In the genomic region with DNA sequence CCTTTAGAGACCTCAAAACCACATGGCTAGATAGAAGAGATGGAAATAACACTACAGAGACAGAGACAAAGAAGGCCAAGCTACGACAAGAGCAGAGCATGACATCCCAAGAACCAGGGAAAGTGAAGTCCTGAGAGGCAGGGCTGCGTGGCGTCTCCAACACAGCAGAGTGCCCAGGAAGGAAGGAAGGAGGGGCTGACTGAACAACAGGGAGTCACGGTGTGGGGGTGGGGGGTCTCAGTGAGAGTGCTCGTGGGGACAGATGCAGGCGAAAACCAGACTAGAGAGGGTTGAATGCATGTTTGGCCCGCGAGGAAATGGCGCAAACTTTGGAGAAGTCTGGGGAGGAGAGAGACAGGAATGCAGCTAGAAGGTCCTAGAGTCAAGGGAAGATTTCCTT, we compare ENCODE assay signal across 18 cellular contexts. TPM values are rescaled to one million over a fixed set of nuclear protein-coding genes. Genes with fewer than 3 reads are reported as not detected.
A peak's percentile ranks its signal among the peaks of the same experiment; 100 is the strongest.
DNase-seq lines count a peak whose midpoint lies in the region; ATAC-seq, FAIRE-seq and TF ChIP-seq lines count a peak whose summit lies in the region.
"Had no signal": no experiment of that assay in that cellular context is flagged by ENCODE, and none has a peak within 500 bp of the region (broad histone marks: within the 10 kb centered on the region; RNA-seq: fewer than 3 reads in every experiment).

No MANE protein-coding gene starts in this region.

- H3K27ac Mint-ChIP-seq in endodermal cell (no peak overlapping the region), neural crest cell (ENCODE audit: unreplicated experiment) (peak overlapping the region; percentile 36)
- H3K27ac Mint-ChIP-seq: CD4-positive, CD25-positive, alpha-beta regulatory T cell; CD8-positive, alpha-beta T cell; GM23338; H9 had no signal

- no peak for TF ChIP-seq CTCF in DND-41 (IDR thresholded peaks at IDR 0.05; ENCODE audit: borderline replicate concordance, extremely low read depth, low read length, poor library complexity, severe bottlenecking)
- TF ChIP-seq CTCF in endodermal cell (conservative IDR thresholded peaks at IDR 0.05) = no peak
- no peak for TF ChIP-seq CTCF in neural crest cell (conservative IDR thresholded peaks at IDR 0.05)

- peaks cover 22% of the 10 kb centered on the region for H3K9me3 Mint-ChIP-seq in endodermal cell
- H3K9me3 Mint-ChIP-seq in neural crest cell = peaks cover 14% of the 10 kb centered on the region

- H3K9me3 ChIP-seq in DND-41 (ENCODE audit: insufficient read depth, low read length, severe bottlenecking) (peaks cover 16% of the 10 kb centered on the region), endodermal cell (ENCODE audit: control insufficient read depth, low read length) (no peaks in the 10 kb centered on the region)
- H3K9me3 ChIP-seq: Caco-2 had no signal

- no peak for TF ChIP-seq POLR2A in GM12892 (IDR thresholded peaks at IDR 0.05; ENCODE audit: low read depth, low read length)

- H3K4me1 Mint-ChIP-seq in endodermal cell (no peaks in the 10 kb centered on the region), neural crest cell (no peaks in the 10 kb centered on the region)
- H3K4me1 Mint-ChIP-seq: GM23338, H9 had no signal

- H3K9ac ChIP-seq in DND-41 (ENCODE audit: low read depth, low read length) (no peak overlapping the region), endodermal cell (ENCODE audit: extremely low read depth, low read length, poor library complexity, severe bottlenecking) (no peak overlapping the region)

- no peak overlapping the region for H3K4me2 ChIP-seq in DND-41 (ENCODE audit: insufficient read depth, low read length)
- H3K4me2 ChIP-seq: GM23338 had no signal

- H3K27me3 Mint-ChIP-seq in endodermal cell (ENCODE audit: insufficient read depth) (no peaks in the 10 kb centered on the region), neural crest cell (ENCODE audit: low read depth) (no peaks in the 10 kb centered on the region)
- H3K27me3 Mint-ChIP-seq: CD4-positive, CD25-positive, alpha-beta regulatory T cell had no signal

- H3K79me2 ChIP-seq in DND-41 (ENCODE audit: insufficient read depth, low read length) = peaks cover 98% of the 10 kb centered on the region

- H3K36me3 ChIP-seq in DND-41 (ENCODE audit: insufficient read depth, low read length) = peaks cover 96% of the 10 kb centered on the region
- H3K36me3 ChIP-seq in endodermal cell (ENCODE audit: control insufficient read depth, insufficient read depth, low read length) = no peaks in the 10 kb centered on the region

- peaks cover 70% of the 10 kb centered on the region for H3K4me1 ChIP-seq in DND-41 (ENCODE audit: insufficient read depth, low read length)
- no peaks in the 10 kb centered on the region for H3K4me1 ChIP-seq in endodermal cell (ENCODE audit: control insufficient read depth, insufficient read depth, low read length)
- H3K4me1 ChIP-seq: Caco-2 had no signal

- no peak overlapping the region for H2AFZ ChIP-seq in DND-41 (ENCODE audit: low read depth, low read length)
- H2AFZ ChIP-seq: GM23338 had no signal

- ATAC-seq in DND-41 (ENCODE audit: insufficient read depth, low read depth) (no peak), GM19455 (IDR thresholded peaks at IDR 0.05; ENCODE audit: unreplicated experiment) (no peak), HG03097 (IDR thresholded peaks at IDR 0.05; ENCODE audit: low FRiP score, unreplicated experiment) (no peak)
- ATAC-seq: CD8-positive, alpha-beta T cell; GM12878; GM23338; HCT116 had no signal

- H3K27me3 ChIP-seq in DND-41 (ENCODE audit: insufficient read depth, low read length, poor library complexity) (no peaks in the 10 kb centered on the region), endodermal cell (ENCODE audit: control insufficient read depth, insufficient read depth, low read length, poor library complexity, severe bottlenecking) (no peaks in the 10 kb centered on the region)

- H4K20me1 ChIP-seq in DND-41 (ENCODE audit: insufficient read depth, low read length) = peaks cover 6% of the 10 kb centered on the region; the same call in 1 of the 2 replicates

- H3K36me3 Mint-ChIP-seq in endodermal cell (ENCODE audit: low read depth) = no peaks in the 10 kb centered on the region
- peaks cover 7% of the 10 kb centered on the region for H3K36me3 Mint-ChIP-seq in neural crest cell (ENCODE audit: low read depth)

- WGBS in endodermal cell (ENCODE audit: insufficient coverage in 1 of 2, insufficient read length in 1 of 2), 2 experiments = 81 to 85% methylated on average over 8 to 9 of the region's 9 CpGs

- H3K4me3 Mint-ChIP-seq in endodermal cell (no peak overlapping the region), neural crest cell (no peak overlapping the region)
- H3K4me3 Mint-ChIP-seq: CD4-positive, CD25-positive, alpha-beta regulatory T cell; CD8-positive, alpha-beta T cell; GM23338; H9 had no signal

- H3K4me3 ChIP-seq in DND-41 (ENCODE audit: low read depth in 1 of 2, low read length in 2 of 2) (no peak overlapping the region), endodermal cell (ENCODE audit: low read length) (no peak overlapping the region)
- H3K4me3 ChIP-seq: GM12878, GM23338 had no signal

- H3K27ac ChIP-seq in DND-41 (ENCODE audit: low read length) (peak overlapping the region; percentile 66), endodermal cell (ENCODE audit: low read depth, low read length) (no peak overlapping the region)
- H3K27ac ChIP-seq: C4-2B had no signal

- FAIRE-seq in GM12892 (lab: Jason Lieb, UNC) = no peak
- FAIRE-seq: GM12878 had no signal

- DNase-seq in DND-41 (no peak), endodermal cell (peak; percentile 7), neural crest cell (ENCODE audit: low read depth, low spot score) (no peak), GM12892 (ENCODE audit: insufficient read length) (no peak)
- DNase-seq: Caco-2; CD4-positive, CD25-positive, alpha-beta regulatory T cell; CD8-positive, alpha-beta T cell; DMS153; EL; GDM1; H9 had no signal

RNA-seq across cellular contexts. Expression of a gene that starts 44.0 kb away (rescaled TPM):
- 1 to 10 TPM in 1 of 2 donors, under 1 TPM in 1; 0.82 to 2.3 TPM for total RNA-seq in endodermal cell
- polyA plus RNA-seq in endodermal cell (2013, experiment 1 of 2) = 0.71 TPM
- polyA plus RNA-seq in endodermal cell (2013, experiment 2 of 2) = 0.37 TPM
- total RNA-seq in neural crest cell = 1.3 and 2.3 TPM in 2 replicates
- polyA plus RNA-seq in GM12892 (2012; ENCODE audit: missing spikeins) = 0.34 TPM
- polyA plus RNA-seq: BJ had no signal
